In genomic region chr4:172202480-172203076, GRCh38 we compare ENCODE assay signal across 8 cellular contexts.
DNase-seq lines count a peak whose midpoint lies in the region; ATAC-seq and TF ChIP-seq lines count a peak whose summit lies in the region.

No MANE protein-coding gene starts in this region.

- TF ChIP-seq POLR2A in gastroesophageal sphincter (IDR thresholded peaks at IDR 0.05) (no peak), suprapubic skin (IDR thresholded peaks at IDR 0.05) (no peak)

- H3K9me3 ChIP-seq in gastroesophageal sphincter (no peaks in the 10 kb centered on the region), suprapubic skin (no peaks in the 10 kb centered on the region)

- H3K27me3 ChIP-seq in gastroesophageal sphincter = no peaks in the 10 kb centered on the region
- H3K27me3 ChIP-seq in suprapubic skin = no peaks in the 10 kb centered on the region

- H3K27ac ChIP-seq in gastroesophageal sphincter (no peak overlapping the region), suprapubic skin (no peak overlapping the region)

- H3K36me3 ChIP-seq in gastroesophageal sphincter = no peaks in the 10 kb centered on the region
- no peaks in the 10 kb centered on the region for H3K36me3 ChIP-seq in suprapubic skin

- H3K4me3 ChIP-seq in gastroesophageal sphincter (no peak overlapping the region), suprapubic skin (no peak overlapping the region)

- TF ChIP-seq CTCF in GM12872 (IDR thresholded peaks at IDR 0.05; ENCODE audit: insufficient read depth, low read depth, low read length) = peak; percentile 46
- TF ChIP-seq CTCF in gastroesophageal sphincter (IDR thresholded peaks at IDR 0.05) = peak in 3 of 4 experiments; percentile 8 to 38 (median 19)
- TF ChIP-seq CTCF in suprapubic skin (IDR thresholded peaks at IDR 0.05) = no peak

- ATAC-seq in HG03565 (IDR thresholded peaks at IDR 0.05; ENCODE audit: unreplicated experiment) (peak; percentile 65), gastroesophageal sphincter (no peak), GM21381 (IDR thresholded peaks at IDR 0.05; ENCODE audit: unreplicated experiment) (no peak), GM19351 (IDR thresholded peaks at IDR 0.05; ENCODE audit: unreplicated experiment) (no peak), HG03097 (IDR thresholded peaks at IDR 0.05; ENCODE audit: low FRiP score, unreplicated experiment) (no peak)

- no peak for TF ChIP-seq EP300 in gastroesophageal sphincter (IDR thresholded peaks at IDR 0.05)
- TF ChIP-seq EP300 in suprapubic skin (IDR thresholded peaks at IDR 0.05) = no peak

- peak; percentile 23 for DNase-seq in RPMI8226
- DNase-seq in suprapubic skin (ENCODE audit: low spot score in 2 of 2) = no peak

- H3K4me1 ChIP-seq in gastroesophageal sphincter = no peaks in the 10 kb centered on the region
- H3K4me1 ChIP-seq in suprapubic skin = no peaks in the 10 kb centered on the region

Comparison
In these comparisons a context has a peak if more than half of its experiments do, and no peak if none do; other contexts are left out.
1. CTCF ChIP-seq: peak in GM12872 (single experiment) and gastroesophageal sphincter (3 of 4); none in suprapubic skin (0 of 2).